ENCODE assay signal across 1 cellular context in genomic region chr1:2429780-2430591, GRCh38.
TF ChIP-seq lines count a peak whose summit lies in the region.

No MANE protein-coding gene starts in this region.

TF ChIP-seq in neural cell, 6 proteins besides CTCF, POLR2A, EP300 and RAD21 (continued from another document):
- no peak for TF ChIP-seq SMC3 (conservative IDR thresholded peaks at IDR 0.05; ENCODE audit: poor library complexity)
- TF ChIP-seq POLR2AphosphoS5 (IDR thresholded peaks at IDR 0.05) = no peak
- no peak for TF ChIP-seq MXI1 (conservative IDR thresholded peaks at IDR 0.05; ENCODE audit: poor library complexity, severe bottlenecking)
